Comparison of ENCODE assay signal across 27 cellular contexts in the genomic region with DNA sequence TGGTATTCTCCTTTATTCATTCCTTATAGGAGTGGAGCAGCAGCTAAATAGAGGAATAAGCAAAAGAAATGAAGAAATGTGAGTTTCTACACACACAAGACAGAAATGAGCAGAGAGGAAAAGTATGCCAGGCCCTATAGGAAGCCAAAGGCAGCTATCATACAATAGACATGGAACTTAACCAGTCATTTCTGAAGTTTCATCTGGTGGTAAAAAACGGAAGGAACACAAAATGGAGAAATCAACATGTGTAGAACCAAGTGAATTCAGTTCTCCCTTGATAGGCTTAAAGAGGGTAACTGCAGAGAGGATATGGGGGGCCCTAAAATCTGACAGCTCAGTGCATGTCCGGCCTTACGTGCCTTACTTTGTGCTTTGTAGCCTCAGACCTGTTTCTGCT. TPM values are rescaled to one million over a fixed set of nuclear protein-coding genes. Genes with fewer than 3 reads are reported as not detected.
DNase-seq lines count a peak whose midpoint lies in the region; ATAC-seq and TF ChIP-seq lines count a peak whose summit lies in the region.
"Had no signal": no experiment of that assay in that cellular context is flagged by ENCODE, and none has a peak within 500 bp of the region (broad histone marks: within the 10 kb centered on the region; RNA-seq: fewer than 3 reads in every experiment).

No MANE protein-coding gene starts in this region.

- no peak for TF ChIP-seq CTCF in GM10248 (IDR thresholded peaks at IDR 0.05; ENCODE audit: control extremely low read depth, extremely low read depth, low read depth, missing control alignments)

- CTCF ChIA-PET in GM10248 (lab: Yijun Ruan, JAX): interaction anchor here (0.7 kb wide), 1 partner anchor 82 kb away, joined by 4 read pairs; no protein-coding TSS in a partner anchor

- POLR2A ChIA-PET in GM10248 (lab: Yijun Ruan, JAX): no interaction called here

- intact Hi-C loops in sciatic nerve (cut with DNase I): no loop called here

- DNase-seq in GM10248 (ENCODE audit: extremely low spot score) (peak; percentile 32), GM19238 (ENCODE audit: insufficient read length, low spot score) (peak; percentile 4), SIG-M5 treated with dmso at 0.1 percent for 504 hours (lab: John Stamatoyannopoulos, UW; ENCODE audit: unreplicated experiment) (peak; percentile 37), sciatic nerve (ENCODE audit: low spot score) (no peak), iPS-NIHi7 (ENCODE audit: extremely low spot score) (no peak), DMS79 (lab: John Stamatoyannopoulos, UW) (no peak)
- DNase-seq: activated CD8-positive, alpha-beta T cell treated with anti-CD3 and anti-CD28 coated beads, Interleukin-2, amount 10 ng/mL, durations not matched to agents 7 days and 5 days; activated T-cell treated with anti-CD3 and anti-CD28 coated beads, Interleukin-2, amount 50 U/mL, for 48 hours; cerebellar nuclear complex; DMS79 treated with DMSO at 0.1 percent for 48 hours; effector memory CD4-positive, alpha-beta T cell; esophagus squamous epithelium; IMR-90; left colon; NCI-H774; stimulated activated CD4-positive, alpha-beta T cell treated with anti-CD3 and anti-CD28 coated beads, Interleukin-1b, Interleukin-23, amount 100 ng/mL, for 48 hours; stimulated activated naive CD8-positive, alpha-beta T cell treated with anti-CD3 and anti-CD28 coated beads, Interleukin-15, Interleukin-2, amounts not matched to agents 100 U/mL and 50 U/mL, for 24 hours; thyroid gland had no signal

- ATAC-seq in sciatic nerve (peak; percentile 13), GM21526 (IDR thresholded peaks at IDR 0.05; ENCODE audit: low FRiP score, unreplicated experiment) (no peak)
- ATAC-seq: activated CD8-positive, alpha-beta T cell treated with anti-CD3 and anti-CD28 coated beads, Interleukin-2, amount 10 ng/mL, durations not matched to agents 7 days and 5 days; left colon; Panc1; stimulated activated naive CD8-positive, alpha-beta T cell treated with anti-CD3 and anti-CD28 coated beads, Interleukin-15, Interleukin-2, amounts not matched to agents 100 U/mL and 50 U/mL, for 24 hours; WTC11 had no signal

RNA-seq across cellular contexts. Expression of a gene that starts 44.6 kb away (rescaled TPM):
- not detected for total RNA-seq in sciatic nerve
- total RNA-seq: activated CD8-positive, alpha-beta T cell treated with anti-CD3 and anti-CD28 coated beads, Interleukin-2, amount 10 ng/mL, durations not matched to agents 7 days and 5 days; activated naive CD4-positive, alpha-beta T cell treated with anti-CD3 and anti-CD28 coated beads, Interleukin-2, amount 50 U/mL, for 72 hours; esophagus squamous epithelium; glomerular endothelial cell; H4; IMR-90; left colon; M059J; SK-MEL-5; skeletal muscle tissue; thyroid gland; WTC11 had no signal

Comparison
In these comparisons a context has a peak if more than half of its experiments do, and no peak if none do; other contexts are left out.
1. DNase-seq: peak in GM10248 (single experiment), GM19238 (single experiment) and SIG-M5 treated with dmso at 0.1 percent for 504 hours (single experiment); none in sciatic nerve (single experiment), iPS-NIHi7 (single experiment) and DMS79 (single experiment).